8 cellular contexts compared by ENCODE assay signal in genomic region chr1:209648931-209649776, GRCh38. TPM values are rescaled to one million over a fixed set of nuclear protein-coding genes. Genes with fewer than 3 reads are reported as not detected.
DNase-seq lines count a peak whose midpoint lies in the region; ATAC-seq lines count a peak whose summit lies in the region.

No MANE protein-coding gene starts in this region.

- peak; percentile 91 for DNase-seq in COLO829 (ENCODE audit: low spot score)
- DNase-seq in NOMO-1 (lab: John Stamatoyannopoulos, UW; ENCODE audit: unreplicated experiment in 2 of 2) = peak; percentile 33 to 73
- DNase-seq in dermis blood vessel endothelial cell = peak; percentile 97
- peak; percentile 96 for DNase-seq in non-pigmented ciliary epithelial cell (ENCODE audit: low read depth)
- DNase-seq in NK-92 (lab: John Stamatoyannopoulos, UW; ENCODE audit: unreplicated experiment) = no peak
- no peak for DNase-seq in hypothalamus (lab: John Stamatoyannopoulos, UW)
- DNase-seq in NCI-H2171 treated with DMSO at 0.1 percent for 48 hours (lab: John Stamatoyannopoulos, UW) = no peak

- no peak for ATAC-seq in HG03095 (IDR thresholded peaks at IDR 0.05; ENCODE audit: unreplicated experiment)

RNA-seq across cellular contexts. Expression of gene LAMB3, which starts 3.1 kb away (rescaled TPM):
- 1.5 and 1.9 TPM in 2 replicates for total RNA-seq in dermis blood vessel endothelial cell

RNA-seq across cellular contexts. Expression of gene G0S2, which starts 26.1 kb away (rescaled TPM):
- total RNA-seq in dermis blood vessel endothelial cell = 0.33 and 1.0 TPM in 2 replicates

RNA-seq across cellular contexts. Expression of gene HSD11B1, which starts 55.5 kb away (rescaled TPM):
- not detected in 2 replicates for total RNA-seq in dermis blood vessel endothelial cell

Comparison
In these comparisons a context has a peak if more than half of its experiments do, and no peak if none do; other contexts are left out.
1. DNase-seq: peak in COLO829 (single experiment), NOMO-1 (2 of 2), dermis blood vessel endothelial cell (single experiment) and non-pigmented ciliary epithelial cell (single experiment); none in NK-92 (single experiment), hypothalamus (0 of 51) and NCI-H2171 treated with DMSO at 0.1 percent for 48 hours (single experiment).